In genomic region chr6:3510178-3510577, GRCh38 we compare ENCODE assay signal across 22 cellular contexts. TPM values are rescaled to one million over a fixed set of nuclear protein-coding genes. Genes with fewer than 3 reads are reported as not detected.
DNase-seq lines count a peak whose midpoint lies in the region; ATAC-seq and TF ChIP-seq lines count a peak whose summit lies in the region.
"Had no signal": no experiment of that assay in that cellular context is flagged by ENCODE, and none has a peak within 500 bp of the region (broad histone marks: within the 10 kb centered on the region; RNA-seq: fewer than 3 reads in every experiment).

No MANE protein-coding gene starts in this region.

- TF ChIP-seq CTCF in GM23338 (conservative IDR thresholded peaks at IDR 0.05; ENCODE audit: low read depth in 2 of 2), result no peak
- TF ChIP-seq CTCF in RWPE1 (conservative IDR thresholded peaks at IDR 0.05; ENCODE audit: low read depth), result no peak
- TF ChIP-seq CTCF in esophagus squamous epithelium (IDR thresholded peaks at IDR 0.05), result no peak
- no peak for TF ChIP-seq CTCF in prostate gland (IDR thresholded peaks at IDR 0.05)

- H3K9me3 ChIP-seq in esophagus squamous epithelium (no peaks in the 10 kb centered on the region), prostate gland (no peaks in the 10 kb centered on the region)
- H3K9me3 ChIP-seq: SJSA1 had no signal

- no peak for TF ChIP-seq POLR2A in esophagus squamous epithelium (IDR thresholded peaks at IDR 0.05)
- no peak for TF ChIP-seq POLR2A in prostate gland (IDR thresholded peaks at IDR 0.05)

- H3K27me3 ChIP-seq in GM23338 (ENCODE audit: insufficient read depth), result no peaks in the 10 kb centered on the region
- no peaks in the 10 kb centered on the region for H3K27me3 ChIP-seq in esophagus squamous epithelium
- no peaks in the 10 kb centered on the region for H3K27me3 ChIP-seq in prostate gland (replicated peaks; ENCODE audit: insufficient read depth)
- H3K27me3 ChIP-seq: BLaER1, SJSA1 had no signal

- H3F3A ChIP-seq in GM23338 (replicated peaks; ENCODE audit: low read depth), result no peaks in the 10 kb centered on the region

- intact Hi-C loops in esophagus squamous epithelium (cut with DNase I) (no loop called here), prostate gland (cut with DNase I) (no loop called here)

- no peak for DNase-seq in GM23338 (ENCODE audit: low spot score)
- no peak for DNase-seq in RWPE1 (ENCODE audit: low spot score)
- no peak for DNase-seq in esophagus squamous epithelium (lab: John Stamatoyannopoulos, UW)
- DNase-seq in prostate gland (ENCODE audit: low spot score), result peak; percentile 59
- DNase-seq in NCI-H524 treated with DMSO at 0.1 percent for 48 hours (lab: John Stamatoyannopoulos, UW), result no peak
- DNase-seq: CD4-positive, alpha-beta memory T cell; COR-L47; KBM-7; MV-4-11; NCI-H1105 treated with DMSO at 0.1 percent for 48 hours; NCI-H146; NCI-H1930; NCI-H446; NCI-H526; PC-9; Right ventricle myocardium superior had no signal

- H3K27me3 Mint-ChIP-seq in GM23338 (ENCODE audit: insufficient read depth, low read depth, poor library complexity), result peaks cover 9% of the 10 kb centered on the region

- WGBS in esophagus squamous epithelium, 2 donors, result 25 to 29% methylated on average over 1 of the region's 1 CpG
- WGBS in prostate gland, result 31% methylated on average over 1 of the region's 1 CpG

- no peaks in the 10 kb centered on the region for H3K9me3 Mint-ChIP-seq in GM23338
- H3K9me3 Mint-ChIP-seq: CD4-positive, alpha-beta memory T cell had no signal

- no peaks in the 10 kb centered on the region for H3K36me3 Mint-ChIP-seq in GM23338 (ENCODE audit: low read depth)
- H3K36me3 Mint-ChIP-seq: CD4-positive, alpha-beta memory T cell had no signal

- no peak overlapping the region for H3K4me2 ChIP-seq in GM23338
- H3K4me2 ChIP-seq: BLaER1, PC-9 had no signal

- H3K27ac Mint-ChIP-seq in GM23338, result no peak overlapping the region
- H3K27ac Mint-ChIP-seq: CD4-positive, alpha-beta memory T cell had no signal

- CTCF ChIA-PET in RWPE1 (lab: Yijun Ruan, JAX), result no interaction called here

- POLR2A ChIA-PET in RWPE1 (lab: Yijun Ruan, JAX; ENCODE audit: low non-redundant PET), result no interaction called here

- no peak overlapping the region for H3K27ac ChIP-seq in GM23338 (ENCODE audit: low read depth)
- peak overlapping the region; percentile 60 for H3K27ac ChIP-seq in RWPE1
- peak overlapping the region; percentile 18 to 61 (median 49) for H3K27ac ChIP-seq in esophagus squamous epithelium
- H3K27ac ChIP-seq in prostate gland, result peak overlapping the region in 1 of 2 donors; percentile 10
- H3K27ac ChIP-seq: BLaER1, PC-9, SJSA1 had no signal

- H3K4me3 Mint-ChIP-seq in GM23338, result no peak overlapping the region
- H3K4me3 Mint-ChIP-seq: CD4-positive, alpha-beta memory T cell had no signal

- ATAC-seq in GM23338 (no peak), HG03460 (IDR thresholded peaks at IDR 0.05; ENCODE audit: unreplicated experiment) (no peak), GM18517 (IDR thresholded peaks at IDR 0.05; ENCODE audit: unreplicated experiment) (no peak)
- ATAC-seq: HCT116 had no signal

- H4K20me1 ChIP-seq in GM23338 (replicated peaks; ENCODE audit: insufficient read depth), result no peaks in the 10 kb centered on the region
- H4K20me1 ChIP-seq: BLaER1 had no signal

- H3K4me1 ChIP-seq in GM23338 (ENCODE audit: insufficient read depth), result peaks cover 13% of the 10 kb centered on the region
- peaks cover 3 to 44% (median 17%) of the 10 kb centered on the region in 3 donors for H3K4me1 ChIP-seq in esophagus squamous epithelium
- peaks cover 4% of the 10 kb centered on the region for H3K4me1 ChIP-seq in prostate gland (replicated peaks)
- H3K4me1 ChIP-seq: BLaER1 had no signal

- no peaks in the 10 kb centered on the region for H3K79me2 ChIP-seq in GM23338 (replicated peaks; ENCODE audit: insufficient read depth)

- H3K9me2 ChIP-seq in GM23338 (ENCODE audit: insufficient read depth), result no peaks in the 10 kb centered on the region

- H3K4me3 ChIP-seq in GM23338, result no peak overlapping the region
- H3K4me3 ChIP-seq in esophagus squamous epithelium, result no peak overlapping the region
- H3K4me3 ChIP-seq in prostate gland, result no peak overlapping the region
- H3K4me3 ChIP-seq: BLaER1, PC-9, SJSA1 had no signal

- H3K36me3 ChIP-seq in GM23338 (ENCODE audit: insufficient read depth) (no peaks in the 10 kb centered on the region), esophagus squamous epithelium (no peaks in the 10 kb centered on the region), prostate gland (no peaks in the 10 kb centered on the region)
- H3K36me3 ChIP-seq: BLaER1, SJSA1 had no signal

- H3K4me1 Mint-ChIP-seq in GM23338, result peaks cover 22% of the 10 kb centered on the region
- H3K4me1 Mint-ChIP-seq: CD4-positive, alpha-beta memory T cell had no signal

- peak overlapping the region; percentile 89 for H2AFZ ChIP-seq in GM23338
- H2AFZ ChIP-seq: PC-9 had no signal

TF ChIP-seq in GM23338, 12 proteins besides CTCF, POLR2A, EP300 and RAD21 (continues in another document):
- TF ChIP-seq, protein P1, sequence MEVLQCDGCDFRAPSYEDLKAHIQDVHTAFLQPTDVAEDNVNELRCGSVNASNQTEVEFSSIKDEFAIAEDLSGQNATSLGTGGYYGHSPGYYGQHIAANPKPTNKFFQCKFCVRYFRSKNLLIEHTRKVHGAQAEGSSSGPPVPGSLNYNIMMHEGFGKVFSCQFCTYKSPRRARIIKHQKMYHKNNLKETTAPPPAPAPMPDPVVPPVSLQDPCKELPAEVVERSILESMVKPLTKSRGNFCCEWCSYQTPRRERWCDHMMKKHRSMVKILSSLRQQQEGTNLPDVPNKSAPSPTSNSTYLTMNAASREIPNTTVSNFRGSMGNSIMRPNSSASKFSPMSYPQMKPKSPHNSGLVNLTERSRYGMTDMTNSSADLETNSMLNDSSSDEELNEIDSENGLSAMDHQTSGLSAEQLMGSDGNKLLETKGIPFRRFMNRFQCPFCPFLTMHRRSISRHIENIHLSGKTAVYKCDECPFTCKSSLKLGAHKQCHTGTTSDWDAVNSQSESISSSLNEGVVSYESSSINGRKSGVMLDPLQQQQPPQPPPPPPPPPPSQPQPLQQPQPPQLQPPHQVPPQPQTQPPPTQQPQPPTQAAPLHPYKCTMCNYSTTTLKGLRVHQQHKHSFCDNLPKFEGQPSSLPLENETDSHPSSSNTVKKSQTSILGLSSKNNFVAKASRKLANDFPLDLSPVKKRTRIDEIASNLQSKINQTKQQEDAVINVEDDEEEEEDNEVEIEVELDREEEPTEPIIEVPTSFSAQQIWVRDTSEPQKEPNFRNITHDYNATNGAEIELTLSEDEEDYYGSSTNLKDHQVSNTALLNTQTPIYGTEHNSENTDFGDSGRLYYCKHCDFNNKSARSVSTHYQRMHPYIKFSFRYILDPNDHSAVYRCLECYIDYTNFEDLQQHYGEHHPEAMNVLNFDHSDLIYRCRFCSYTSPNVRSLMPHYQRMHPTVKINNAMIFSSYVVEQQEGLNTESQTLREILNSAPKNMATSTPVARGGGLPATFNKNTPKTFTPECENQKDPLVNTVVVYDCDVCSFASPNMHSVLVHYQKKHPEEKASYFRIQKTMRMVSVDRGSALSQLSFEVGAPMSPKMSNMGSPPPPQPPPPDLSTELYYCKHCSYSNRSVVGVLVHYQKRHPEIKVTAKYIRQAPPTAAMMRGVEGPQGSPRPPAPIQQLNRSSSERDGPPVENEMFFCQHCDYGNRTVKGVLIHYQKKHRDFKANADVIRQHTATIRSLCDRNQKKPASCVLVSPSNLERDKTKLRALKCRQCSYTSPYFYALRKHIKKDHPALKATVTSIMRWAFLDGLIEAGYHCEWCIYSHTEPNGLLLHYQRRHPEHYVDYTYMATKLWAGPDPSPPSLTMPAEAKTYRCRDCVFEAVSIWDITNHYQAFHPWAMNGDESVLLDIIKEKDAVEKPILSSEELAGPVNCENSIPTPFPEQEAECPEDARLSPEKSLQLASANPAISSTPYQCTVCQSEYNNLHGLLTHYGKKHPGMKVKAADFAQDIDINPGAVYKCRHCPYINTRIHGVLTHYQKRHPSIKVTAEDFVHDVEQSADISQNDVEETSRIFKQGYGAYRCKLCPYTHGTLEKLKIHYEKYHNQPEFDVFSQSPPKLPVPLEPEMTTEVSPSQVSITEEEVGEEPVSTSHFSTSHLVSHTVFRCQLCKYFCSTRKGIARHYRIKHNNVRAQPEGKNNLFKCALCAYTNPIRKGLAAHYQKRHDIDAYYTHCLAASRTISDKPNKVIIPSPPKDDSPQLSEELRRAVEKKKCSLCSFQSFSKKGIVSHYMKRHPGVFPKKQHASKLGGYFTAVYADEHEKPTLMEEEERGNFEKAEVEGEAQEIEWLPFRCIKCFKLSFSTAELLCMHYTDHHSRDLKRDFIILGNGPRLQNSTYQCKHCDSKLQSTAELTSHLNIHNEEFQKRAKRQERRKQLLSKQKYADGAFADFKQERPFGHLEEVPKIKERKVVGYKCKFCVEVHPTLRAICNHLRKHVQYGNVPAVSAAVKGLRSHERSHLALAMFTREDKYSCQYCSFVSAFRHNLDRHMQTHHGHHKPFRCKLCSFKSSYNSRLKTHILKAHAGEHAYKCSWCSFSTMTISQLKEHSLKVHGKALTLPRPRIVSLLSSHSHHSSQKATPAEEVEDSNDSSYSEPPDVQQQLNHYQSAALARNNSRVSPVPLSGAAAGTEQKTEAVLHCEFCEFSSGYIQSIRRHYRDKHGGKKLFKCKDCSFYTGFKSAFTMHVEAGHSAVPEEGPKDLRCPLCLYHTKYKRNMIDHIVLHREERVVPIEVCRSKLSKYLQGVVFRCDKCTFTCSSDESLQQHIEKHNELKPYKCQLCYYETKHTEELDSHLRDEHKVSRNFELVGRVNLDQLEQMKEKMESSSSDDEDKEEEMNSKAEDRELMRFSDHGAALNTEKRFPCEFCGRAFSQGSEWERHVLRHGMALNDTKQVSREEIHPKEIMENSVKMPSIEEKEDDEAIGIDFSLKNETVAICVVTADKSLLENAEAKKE (CRISPR knock-in tag; IDR thresholded peaks at IDR 0.05), result no peak

RNA-seq across cellular contexts. Expression of gene SLC22A23, which starts 53.3 kb away (rescaled TPM):
- total RNA-seq in GM23338 (2014; rRNA removed; shearing (Covaris generic)), result 38.3 TPM in 2 replicates
- 6.1 and 7.0 TPM in 2 replicates for polyA plus RNA-seq in GM23338 (2016; fragmentation: Nextera tagmentation; extraction: Ambion mirVana)
- total RNA-seq in esophagus squamous epithelium, result 10 to 100 TPM; 26.6 to 42.6 (median 37.6) TPM
- total RNA-seq in prostate gland, result 100 to 1,000 TPM in 1 of 2 donors, 10 to 100 TPM in 1; 53.1 to 129 TPM
- polyA plus RNA-seq: AG04450 had no signal
